33 cellular contexts compared by ENCODE assay signal in the genomic region with DNA sequence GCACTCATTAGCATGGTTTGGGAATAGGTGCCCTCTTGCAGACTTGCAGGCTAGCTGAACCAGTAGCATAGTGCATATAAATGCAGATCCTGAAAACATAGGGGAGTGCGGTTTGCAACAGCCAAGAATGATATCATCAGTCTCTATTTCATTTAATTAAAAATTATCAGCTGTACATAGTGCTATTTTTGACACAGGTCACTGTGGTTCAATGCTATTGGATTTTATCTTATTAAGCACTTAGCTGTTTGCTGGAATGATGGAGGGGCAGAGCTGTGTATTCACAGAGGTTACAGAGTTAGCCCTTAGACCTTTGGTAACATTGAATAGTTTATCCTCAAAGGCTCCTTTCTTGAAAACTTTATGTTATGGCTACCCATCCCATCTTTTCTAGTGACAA.
"Had no signal": no experiment of that assay in that cellular context is flagged by ENCODE, and none has a peak within 500 bp of the region (broad histone marks: within the 10 kb centered on the region; RNA-seq: fewer than 3 reads in every experiment).

No MANE protein-coding gene starts in this region.

- H3K9me3 ChIP-seq: MG63 had no signal

- DNase-seq: Karpas-422, Kasumi-1, KG1, MG63, MM.1S, MV-4-11, NCI-H1048, NCI-H1092, NCI-H1092 treated with DMSO at 0.1 percent for 48 hours, NCI-H1105, NCI-H1105 treated with DMSO at 0.1 percent for 48 hours, NCI-H1417, NCI-H1417 treated with DMSO at 0.1 percent for 48 hours, NCI-H1436, NCI-H1436 treated with DMSO at 0.1 percent for 48 hours, NCI-H146, NCI-H1694, NCI-H1694 treated with DMSO at 0.1 percent for 48 hours, NCI-H187, NCI-H187 treated with DMSO at 0.1 percent for 48 hours, NCI-H2029, NCI-H2029 treated with DMSO at 0.1 percent for 48 hours, NCI-H2081, NCI-H2081 treated with DMSO at 0.1 percent for 48 hours, NCI-H2107, NCI-H2171, NCI-H2171 treated with DMSO at 0.1 percent for 48 hours, NCI-H2227 treated with DMSO at 0.1 percent for 48 hours, NCI-H226, NCI-H345, NCI-H446, NCI-H446 treated with DMSO at 0.1 percent for 48 hours had no signal

- H3K9ac ChIP-seq: KMS-11 had no signal

- H3K36me3 ChIP-seq: MG63 had no signal

- H3K4me2 ChIP-seq: KMS-11 had no signal

- H3K27ac ChIP-seq: KMS-11 had no signal

- H3K4me3 ChIP-seq: MG63 had no signal

- H3K27me3 ChIP-seq: MG63 had no signal
